1 cellular context compared by ENCODE assay signal in the genomic region with DNA sequence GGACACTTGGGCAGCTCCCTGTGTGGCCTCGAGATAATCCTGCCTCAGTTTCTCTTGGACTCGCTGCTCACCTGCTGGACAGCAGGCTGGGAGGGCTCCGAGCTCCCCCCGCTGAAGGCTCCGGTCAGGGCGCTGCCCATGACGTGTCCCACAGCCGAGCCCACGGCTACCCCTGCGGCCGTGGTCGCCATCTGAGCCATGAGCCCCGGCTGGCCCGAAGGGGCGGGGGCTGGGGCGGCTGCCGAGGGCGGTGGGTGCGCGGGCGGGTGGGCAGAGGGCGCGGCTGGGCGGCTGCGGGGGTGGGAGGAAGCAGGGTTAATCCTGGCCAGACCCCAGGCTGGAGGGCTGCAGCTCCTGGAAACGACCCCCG.
TF ChIP-seq lines count a peak whose summit lies in the region.

No MANE protein-coding gene starts in this region.

TF ChIP-seq in SK-N-SH treated with all-trans-retinoic acid at 6 μM for 48 hours, 23 proteins besides CTCF, POLR2A, EP300 and RAD21 (continued from another document):
- TF ChIP-seq, protein P1, sequence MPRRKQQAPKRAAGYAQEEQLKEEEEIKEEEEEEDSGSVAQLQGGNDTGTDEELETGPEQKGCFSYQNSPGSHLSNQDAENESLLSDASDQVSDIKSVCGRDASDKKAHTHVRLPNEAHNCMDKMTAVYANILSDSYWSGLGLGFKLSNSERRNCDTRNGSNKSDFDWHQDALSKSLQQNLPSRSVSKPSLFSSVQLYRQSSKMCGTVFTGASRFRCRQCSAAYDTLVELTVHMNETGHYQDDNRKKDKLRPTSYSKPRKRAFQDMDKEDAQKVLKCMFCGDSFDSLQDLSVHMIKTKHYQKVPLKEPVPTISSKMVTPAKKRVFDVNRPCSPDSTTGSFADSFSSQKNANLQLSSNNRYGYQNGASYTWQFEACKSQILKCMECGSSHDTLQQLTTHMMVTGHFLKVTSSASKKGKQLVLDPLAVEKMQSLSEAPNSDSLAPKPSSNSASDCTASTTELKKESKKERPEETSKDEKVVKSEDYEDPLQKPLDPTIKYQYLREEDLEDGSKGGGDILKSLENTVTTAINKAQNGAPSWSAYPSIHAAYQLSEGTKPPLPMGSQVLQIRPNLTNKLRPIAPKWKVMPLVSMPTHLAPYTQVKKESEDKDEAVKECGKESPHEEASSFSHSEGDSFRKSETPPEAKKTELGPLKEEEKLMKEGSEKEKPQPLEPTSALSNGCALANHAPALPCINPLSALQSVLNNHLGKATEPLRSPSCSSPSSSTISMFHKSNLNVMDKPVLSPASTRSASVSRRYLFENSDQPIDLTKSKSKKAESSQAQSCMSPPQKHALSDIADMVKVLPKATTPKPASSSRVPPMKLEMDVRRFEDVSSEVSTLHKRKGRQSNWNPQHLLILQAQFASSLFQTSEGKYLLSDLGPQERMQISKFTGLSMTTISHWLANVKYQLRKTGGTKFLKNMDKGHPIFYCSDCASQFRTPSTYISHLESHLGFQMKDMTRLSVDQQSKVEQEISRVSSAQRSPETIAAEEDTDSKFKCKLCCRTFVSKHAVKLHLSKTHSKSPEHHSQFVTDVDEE (CRISPR knock-in tag; IDR thresholded peaks at IDR 0.05) = no peak
- TF ChIP-seq ZFP3 (CRISPR knock-in tag; IDR thresholded peaks at IDR 0.05) (no peak), ZFP30 (CRISPR knock-in tag; IDR thresholded peaks at IDR 0.05) (no peak), PPARA (CRISPR knock-in tag; IDR thresholded peaks at IDR 0.05; ENCODE audit: borderline replicate concordance) (no peak), ZC3H10 (CRISPR knock-in tag; IDR thresholded peaks at IDR 0.05) (no peak)
- TF ChIP-seq, protein P2, sequence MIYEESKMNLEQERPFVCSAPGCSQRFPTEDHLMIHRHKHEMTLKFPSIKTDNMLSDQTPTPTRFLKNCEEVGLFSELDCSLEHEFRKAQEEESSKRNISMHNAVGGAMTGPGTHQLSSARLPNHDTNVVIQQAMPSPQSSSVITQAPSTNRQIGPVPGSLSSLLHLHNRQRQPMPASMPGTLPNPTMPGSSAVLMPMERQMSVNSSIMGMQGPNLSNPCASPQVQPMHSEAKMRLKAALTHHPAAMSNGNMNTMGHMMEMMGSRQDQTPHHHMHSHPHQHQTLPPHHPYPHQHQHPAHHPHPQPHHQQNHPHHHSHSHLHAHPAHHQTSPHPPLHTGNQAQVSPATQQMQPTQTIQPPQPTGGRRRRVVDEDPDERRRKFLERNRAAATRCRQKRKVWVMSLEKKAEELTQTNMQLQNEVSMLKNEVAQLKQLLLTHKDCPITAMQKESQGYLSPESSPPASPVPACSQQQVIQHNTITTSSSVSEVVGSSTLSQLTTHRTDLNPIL (CRISPR knock-in tag; IDR thresholded peaks at IDR 0.05; ENCODE audit: low read depth) = no peak
